11 cellular contexts compared by ENCODE assay signal in the genomic region with DNA sequence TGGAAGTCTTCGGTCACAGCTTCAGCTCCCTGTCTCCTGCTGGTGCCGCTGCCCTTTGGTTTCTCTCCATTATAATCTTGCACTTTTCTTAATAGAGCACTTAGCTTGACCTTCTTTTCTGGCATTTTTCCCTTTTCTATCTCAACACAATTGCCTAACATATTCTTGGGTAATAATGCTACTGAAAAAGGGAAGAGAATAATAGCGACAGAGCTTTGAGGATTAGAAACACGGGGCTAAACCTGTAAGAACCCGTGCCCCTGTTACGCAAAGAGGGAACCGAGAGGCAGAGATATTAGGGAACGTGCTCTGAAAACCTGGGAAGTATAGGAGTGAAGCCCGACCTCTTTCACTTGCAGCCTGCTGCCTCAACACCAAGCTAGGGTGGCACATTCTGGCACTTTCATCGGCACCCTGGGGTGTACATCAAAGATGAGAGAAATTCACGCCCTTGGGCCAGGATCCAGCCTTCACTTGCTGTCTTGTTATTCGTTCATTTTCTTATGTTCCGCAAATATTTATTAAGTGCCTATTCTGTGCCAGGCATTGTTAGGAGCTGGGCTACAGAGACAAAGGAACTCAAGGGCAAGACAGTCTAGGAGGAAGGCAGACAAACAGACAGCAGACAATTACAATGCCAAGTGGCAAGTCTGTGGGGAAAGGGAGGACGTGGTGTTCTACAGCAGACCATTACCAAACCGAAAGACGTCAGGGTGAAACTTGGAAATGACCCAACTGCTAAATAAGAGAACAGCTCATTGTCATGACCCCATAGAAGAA. TPM values are rescaled to one million over a fixed set of nuclear protein-coding genes. Genes with fewer than 3 reads are reported as not detected.
DNase-seq lines count a peak whose midpoint lies in the region; ATAC-seq and TF ChIP-seq lines count a peak whose summit lies in the region.
"Had no signal": no experiment of that assay in that cellular context is flagged by ENCODE, and none has a peak within 500 bp of the region (broad histone marks: within the 10 kb centered on the region; RNA-seq: fewer than 3 reads in every experiment).

No MANE protein-coding gene starts in this region.

- no TSS peak for BruUV-seq in PC-3 (replicated peaks; lab: Mats Ljungman, UMichigan)

- H3K27me3 ChIP-seq in gastroesophageal sphincter = no peaks in the 10 kb centered on the region
- H3K27me3 ChIP-seq in PC-3 (ENCODE audit: low read length) = no peaks in the 10 kb centered on the region

- H3K27ac ChIP-seq in gastroesophageal sphincter (peak overlapping the region in 3 of 4 donors; percentile 35 to 62 (median 58)), PC-3 (ENCODE audit: low read length) (no peak overlapping the region)

- H3K9me3 ChIP-seq in gastroesophageal sphincter = no peaks in the 10 kb centered on the region
- no peaks in the 10 kb centered on the region for H3K9me3 ChIP-seq in PC-3 (ENCODE audit: low read length)

- no peak overlapping the region for H3K9ac ChIP-seq in PC-3 (ENCODE audit: low read length)

- no peaks in the 10 kb centered on the region for H4K20me1 ChIP-seq in PC-3 (ENCODE audit: low read length)

- no peak for TF ChIP-seq CTCF in gastroesophageal sphincter (IDR thresholded peaks at IDR 0.05)
- TF ChIP-seq CTCF in PC-3 (conservative IDR thresholded peaks at IDR 0.05; ENCODE audit: low read depth, low read length) = no peak

- DNase-seq in DMS79 (lab: John Stamatoyannopoulos, UW) (peak; percentile 49), SIG-M5 treated with dmso at 0.1 percent for 504 hours (lab: John Stamatoyannopoulos, UW; ENCODE audit: unreplicated experiment) (peak; percentile 95), putamen (ENCODE audit: low spot score) (peak; percentile 16), hepatic stellate cell (ENCODE audit: low spot score) (no peak), PC-3 (no peak), SHP77 treated with DMSO at 0.1 percent for 48 hours (lab: John Stamatoyannopoulos, UW) (no peak), cerebellar nuclear complex (lab: John Stamatoyannopoulos, UW) (no peak)
- DNase-seq: activated B cell treated with CpG ODN at 0.5 μM for 24 hours; activated T-cell treated with anti-CD3 and anti-CD28 coated beads, Interleukin-2, amount 50 U/mL, for 48 hours; glutamatergic neuron had no signal

- intact Hi-C loops in PC-3 (cut with micrococcal nuclease) = no loop called here

- H3K4me1 ChIP-seq in gastroesophageal sphincter = no peaks in the 10 kb centered on the region
- peaks cover 21% of the 10 kb centered on the region for H3K4me1 ChIP-seq in PC-3 (ENCODE audit: insufficient read depth, low read length)

- H3F3A ChIP-seq in PC-3 (ENCODE audit: low read length, unreplicated experiment) = no peaks in the 10 kb centered on the region

- TF ChIP-seq EP300 in gastroesophageal sphincter (IDR thresholded peaks at IDR 0.05) = no peak

- CTCF ChIA-PET in PC-3 (lab: Charles Lee) = no interaction called here

- no peak for TF ChIP-seq POLR2A in gastroesophageal sphincter (IDR thresholded peaks at IDR 0.05)

- no peaks in the 10 kb centered on the region for H3K36me3 ChIP-seq in gastroesophageal sphincter
- no peaks in the 10 kb centered on the region for H3K36me3 ChIP-seq in PC-3 (ENCODE audit: low read depth, low read length)

- H3K4me3 ChIP-seq in gastroesophageal sphincter = no peak overlapping the region
- H3K4me3 ChIP-seq in PC-3 (ENCODE audit: low read length) = no peak overlapping the region

- no peak overlapping the region for H2AFZ ChIP-seq in PC-3 (ENCODE audit: low read length)

- ATAC-seq in gastroesophageal sphincter (peak; percentile 68), PC-3 (no peak)

- no peaks in the 10 kb centered on the region for H3K9me2 ChIP-seq in PC-3 (replicated peaks; ENCODE audit: low read length)

- H3K4me2 ChIP-seq in PC-3 (ENCODE audit: low read length) = no peak overlapping the region

- H3K79me2 ChIP-seq in PC-3 (ENCODE audit: low read length) = no peaks in the 10 kb centered on the region

- WGBS in gastroesophageal sphincter (ENCODE audit: low coverage in 1 of 2), 2 donors = 61 to 66% methylated on average over 11 to 14 of the region's 16 CpGs

- POLR2A ChIA-PET in PC-3 (lab: Charles Lee; ENCODE audit: unreplicated experiment) = no interaction called here

RNA-seq across cellular contexts. Expression of gene GALNTL5, which starts 33.0 kb away (rescaled TPM):
- total RNA-seq in gastroesophageal sphincter (not detected), PC-3 (2014; rRNA removed) (not detected in 2 replicates)
- total RNA-seq: activated B cell treated with CpG ODN at 0.5 μM for 24 hours had no signal

RNA-seq across cellular contexts. Expression of gene PRKAG2, which starts 46.4 kb away (rescaled TPM):
- total RNA-seq in gastroesophageal sphincter = 10 to 100 TPM; 48.9 to 89.0 (median 75.7) TPM
- 21.5 and 23.9 TPM in 2 replicates for total RNA-seq in PC-3 (2014; rRNA removed)

Comparison
In these comparisons a context has a peak if more than half of its experiments do, and no peak if none do; other contexts are left out.
1. DNase-seq: peak in DMS79 (single experiment), SIG-M5 treated with dmso at 0.1 percent for 504 hours (single experiment) and putamen (single experiment); none in hepatic stellate cell (single experiment), PC-3 (single experiment), SHP77 treated with DMSO at 0.1 percent for 48 hours (single experiment) and cerebellar nuclear complex (0 of 2).